11 cellular contexts compared by ENCODE assay signal in the genomic region with DNA sequence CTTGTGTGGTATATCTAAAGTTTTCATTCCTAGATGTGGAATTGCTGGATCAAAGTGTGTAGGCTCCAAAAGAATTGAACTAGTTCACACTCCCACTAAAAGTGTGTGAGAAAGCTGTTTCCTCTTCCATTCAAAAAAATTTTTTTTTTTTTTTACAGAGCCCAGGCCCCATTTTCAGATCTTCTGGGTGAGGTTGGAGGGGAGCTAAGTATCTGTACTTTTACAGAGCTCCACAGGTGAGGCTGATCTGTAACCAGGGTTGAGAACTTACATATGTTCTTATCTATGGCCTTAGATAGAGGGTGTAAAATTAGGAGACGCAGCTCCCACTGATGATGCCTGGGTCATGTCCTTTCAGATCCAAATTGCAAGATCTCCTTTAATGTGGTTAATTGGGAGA. TPM values are rescaled to one million over a fixed set of nuclear protein-coding genes. Genes with fewer than 3 reads are reported as not detected.
"Had no signal": no experiment of that assay in that cellular context is flagged by ENCODE, and none has a peak within 500 bp of the region (broad histone marks: within the 10 kb centered on the region; RNA-seq: fewer than 3 reads in every experiment).

No MANE protein-coding gene starts in this region.

- H3K4me3 ChIP-seq: adrenal gland, ascending aorta, body of pancreas, breast epithelium, cardiac muscle cell had no signal

- H3K9me3 ChIP-seq: adrenal gland, ascending aorta, body of pancreas, breast epithelium had no signal

- H3K36me3 ChIP-seq: adrenal gland, ascending aorta, brain microvascular endothelial cell, breast epithelium, cardiac muscle cell had no signal

- DNase-seq: activated gamma-delta T cell; amniotic stem cell; central memory CD4-positive, alpha-beta T cell had no signal

- H3K27me3 ChIP-seq: adrenal gland, ascending aorta, body of pancreas, brain microvascular endothelial cell, breast epithelium, cardiac muscle cell had no signal

- H3K27ac ChIP-seq: ascending aorta, body of pancreas, brain microvascular endothelial cell, breast epithelium, cardiac muscle cell had no signal

- FAIRE-seq: astrocyte, bronchial epithelial cell had no signal

RNA-seq across cellular contexts. Expression of a gene that starts 31.9 kb away (rescaled TPM):
- total RNA-seq: astrocyte had no signal
